Comparison of ENCODE assay signal across 32 cellular contexts in genomic region chr2:206220997-206221396, GRCh38.
"Had no signal": no experiment of that assay in that cellular context is flagged by ENCODE, and none has a peak within 500 bp of the region (broad histone marks: within the 10 kb centered on the region; RNA-seq: fewer than 3 reads in every experiment).

No MANE protein-coding gene starts in this region.

- ATAC-seq: PC-3 had no signal

- H3K27me3 ChIP-seq: MG63, Peyer's patch, SJSA1 had no signal

- H3K9ac ChIP-seq: SK-N-SH had no signal

- H3K9me3 ChIP-seq: MG63, Peyer's patch, SJSA1, SK-N-SH had no signal

- H3K27ac ChIP-seq: Peyer's patch, SJSA1 had no signal

- H3K36me3 ChIP-seq: MG63, Peyer's patch, SJSA1 had no signal

- H3K4me2 ChIP-seq: SK-N-SH had no signal

- H3K4me1 ChIP-seq: Peyer's patch had no signal

- DNase-seq: MG63, NCI-H1048, NCI-H1092 treated with DMSO at 0.1 percent for 48 hours, NCI-H1105 treated with DMSO at 0.1 percent for 48 hours, NCI-H1417, NCI-H1436, NCI-H146, NCI-H1694, NCI-H187, NCI-H1930, NCI-H2029 treated with DMSO at 0.1 percent for 48 hours, NCI-H2081 treated with DMSO at 0.1 percent for 48 hours, NCI-H2107, NCI-H2171, NCI-H226, NCI-H446 treated with DMSO at 0.1 percent for 48 hours, NCI-H510A, NCI-H524, NCI-H526, NCI-H69, NCI-H748 treated with DMSO at 0.1 percent for 48 hours, NCI-H82, OCI-M1, PC-3, Peyer's patch, Right ventricle myocardium superior, RPMI8226, SHP77 treated with DMSO at 0.1 percent for 48 hours, SK-N-SH, SW 1271, T-helper 1 cell had no signal

- H3K4me3 ChIP-seq: MG63, Peyer's patch, SJSA1 had no signal
